ENCODE assay signal across 21 cellular contexts in the genomic region with DNA sequence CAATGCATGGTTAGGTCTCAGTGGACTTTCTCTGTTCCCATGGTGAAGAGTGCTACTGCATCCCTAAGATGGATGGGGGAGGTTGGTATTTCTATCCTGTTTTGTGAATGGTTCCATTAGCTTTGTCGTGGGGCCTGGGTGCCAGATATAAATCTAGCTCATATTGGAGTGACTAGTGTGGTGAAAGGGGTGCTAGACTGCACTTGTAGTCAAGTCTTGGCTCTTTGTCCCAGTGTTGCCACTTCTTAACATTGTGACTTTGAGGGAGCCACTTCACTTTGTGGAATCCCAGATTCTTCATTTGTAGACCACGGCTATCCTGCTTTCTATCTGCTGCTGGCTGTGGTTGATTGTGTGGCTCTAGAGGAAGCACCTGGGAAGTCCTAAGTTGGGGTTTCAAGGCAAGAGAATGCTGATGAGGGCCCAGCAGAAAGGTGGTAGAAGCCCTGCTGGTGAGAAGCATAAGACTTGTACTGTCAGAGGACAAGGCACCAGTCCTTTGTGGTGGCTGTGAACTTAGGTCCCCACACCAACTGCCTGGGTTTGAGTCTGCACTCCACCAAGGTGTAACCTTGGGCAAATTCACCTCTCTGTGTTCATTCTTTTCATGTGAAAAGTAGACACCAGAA. TPM values are rescaled to one million over a fixed set of nuclear protein-coding genes. Genes with fewer than 3 reads are reported as not detected.
DNase-seq lines count a peak whose midpoint lies in the region; ATAC-seq, FAIRE-seq and TF ChIP-seq lines count a peak whose summit lies in the region.
"Had no signal": no experiment of that assay in that cellular context is flagged by ENCODE, and none has a peak within 500 bp of the region (broad histone marks: within the 10 kb centered on the region; RNA-seq: fewer than 3 reads in every experiment).

No MANE protein-coding gene starts in this region.

- H3K36me3 ChIP-seq in K562 (ENCODE audit: control insufficient read depth, insufficient read depth, low read length): peaks cover 75% of the 10 kb centered on the region; the same call in 2 of the 3 replicates
- peaks cover 9% of the 10 kb centered on the region for H3K36me3 ChIP-seq in osteoblast (ENCODE audit: insufficient read depth, low read length)
- H3K36me3 ChIP-seq in suprapubic skin: peaks cover 8% of the 10 kb centered on the region
- peaks cover 52% of the 10 kb centered on the region for H3K36me3 ChIP-seq in MG63

- peaks cover 0 to 7% of the 10 kb centered on the region in 2 experiments; a peak in 2 of 5 replicates for H3K4me1 ChIP-seq in K562 (replicated peaks in 1 of 2; ENCODE audit: control insufficient read depth in 2 of 2, insufficient read depth in 2 of 2, low read length in 2 of 2)
- peaks cover 27% of the 10 kb centered on the region for H3K4me1 ChIP-seq in osteoblast (ENCODE audit: insufficient read depth, low read length)
- H3K4me1 ChIP-seq in suprapubic skin: peaks cover 9% of the 10 kb centered on the region

- H3K27me3 Mint-ChIP-seq in activated CD4-positive, alpha-beta T cell treated with anti-CD3 and anti-CD28 coated beads, Interleukin-2, amount 10 ng/mL, durations not matched to agents 24 days and 14 days: no peaks in the 10 kb centered on the region
- H3K27me3 Mint-ChIP-seq in HFFc6 (ENCODE audit: insufficient read depth): peaks cover 2% of the 10 kb centered on the region; the same call in 1 of the 2 replicates
- H3K27me3 Mint-ChIP-seq: activated B cell treated with CpG ODN at 0.5 μM for 24 hours had no signal

- H2AFZ ChIP-seq in K562 (ENCODE audit: low read depth, low read length): no peak overlapping the region
- no peak overlapping the region for H2AFZ ChIP-seq in osteoblast (ENCODE audit: low read length)

- peaks cover 8% of the 10 kb centered on the region for H3K9me1 ChIP-seq in K562 (ENCODE audit: control insufficient read depth, insufficient read depth, low read length)

- ATAC-seq in K562 (peak; percentile 43), HG03196 (IDR thresholded peaks at IDR 0.05; ENCODE audit: unreplicated experiment) (no peak)

- no peaks in the 10 kb centered on the region for H3K9me3 Mint-ChIP-seq in activated CD4-positive, alpha-beta T cell treated with anti-CD3 and anti-CD28 coated beads, Interleukin-2, amount 10 ng/mL, durations not matched to agents 24 days and 14 days
- no peaks in the 10 kb centered on the region for H3K9me3 Mint-ChIP-seq in HFFc6
- H3K9me3 Mint-ChIP-seq: activated B cell treated with CpG ODN at 0.5 μM for 24 hours had no signal

- peaks cover 36% of the 10 kb centered on the region for H3K36me3 Mint-ChIP-seq in activated CD4-positive, alpha-beta T cell treated with anti-CD3 and anti-CD28 coated beads, Interleukin-2, amount 10 ng/mL, durations not matched to agents 24 days and 14 days (ENCODE audit: low read depth)
- H3K36me3 Mint-ChIP-seq in HFFc6 (ENCODE audit: low read depth): peaks cover 39% of the 10 kb centered on the region

- intact Hi-C loops in activated CD4-positive, alpha-beta T cell treated with anti-CD3 and anti-CD28 coated beads, Interleukin-2, amount 10 ng/mL, durations not matched to agents 24 days and 14 days (cut with micrococcal nuclease): no loop called here
- intact Hi-C loops in K562 (cut with micrococcal nuclease): no loop called here

- H3K79me2 ChIP-seq in K562 (ENCODE audit: control insufficient read depth, insufficient read depth, low read length) (peaks cover 96% of the 10 kb centered on the region), osteoblast (ENCODE audit: insufficient read depth, low read length) (peaks cover 97% of the 10 kb centered on the region)

- CTCF ChIA-PET in K562 (lab: Yijun Ruan, JAX; ENCODE audit: low intra/inter-chr PET ratio): no interaction called here

- TF ChIP-seq EP300 in K562 (IDR thresholded peaks at IDR 0.05; ENCODE audit: low read length): no peak
- TF ChIP-seq EP300 in suprapubic skin (IDR thresholded peaks at IDR 0.05): no peak

- TF ChIP-seq CTCF in HFFc6 (IDR thresholded peaks at IDR 0.05) (no peak), K562 (IDR thresholded peaks at IDR 0.05 in 2 of 3, conservative IDR thresholded peaks at IDR 0.05 in 1 of 3; ENCODE audit: insufficient read depth in 2 of 3, low read depth in 1 of 3, low read length in 3 of 3) (no peak), osteoblast (IDR thresholded peaks at IDR 0.05; ENCODE audit: extremely low read depth, low read depth, low read length) (no peak), suprapubic skin (IDR thresholded peaks at IDR 0.05) (no peak)

- no peak for DNase-seq in activated CD4-positive, alpha-beta T cell treated with anti-CD3 and anti-CD28 coated beads, Interleukin-2, amount 10 ng/mL, durations not matched to agents 24 days and 14 days
- no peak for DNase-seq in activated CD4-positive, alpha-beta T cell treated with anti-CD3 and anti-CD28 coated beads for 48 hours
- no peak for DNase-seq in HFFc6
- DNase-seq in K562 (ENCODE audit: extremely low read depth in 1 of 4, low spot score in 3 of 4): no peak
- no peak for DNase-seq in osteoblast (ENCODE audit: insufficient read length, low spot score, missing footprints)
- no peak for DNase-seq in suprapubic skin (ENCODE audit: low spot score in 2 of 2)
- no peak for DNase-seq in MG63
- DNase-seq: 8988T; activated B cell treated with CpG ODN at 0.5 μM for 24 hours; activated CD8-positive, alpha-beta memory T cell treated with anti-CD3 and anti-CD28 coated beads, Interleukin-2, amount 50 U/mL, for 48 hours; central memory CD4-positive, alpha-beta T cell; lower lobe of right lung; NCI-H2107; NCI-H748 treated with DMSO at 0.1 percent for 48 hours; right cardiac atrium; stimulated activated CD4-positive, alpha-beta T cell treated with anti-CD3 and anti-CD28 coated beads, Interleukin-2, amount 100 ng/mL, for 24 hours; tibial artery had no signal

- peaks cover 31% of the 10 kb centered on the region for H3K4me1 Mint-ChIP-seq in activated CD4-positive, alpha-beta T cell treated with anti-CD3 and anti-CD28 coated beads, Interleukin-2, amount 10 ng/mL, durations not matched to agents 24 days and 14 days
- peaks cover 61% of the 10 kb centered on the region for H3K4me1 Mint-ChIP-seq in HFFc6 (ENCODE audit: low read depth)

- no peaks in the 10 kb centered on the region for H3K9me3 ChIP-seq in K562 (replicated peaks; ENCODE audit: control insufficient read depth, insufficient read depth, low read depth, low read length)
- H3K9me3 ChIP-seq in osteoblast (ENCODE audit: low read depth, low read length): no peaks in the 10 kb centered on the region
- no peaks in the 10 kb centered on the region for H3K9me3 ChIP-seq in suprapubic skin
- no peaks in the 10 kb centered on the region for H3K9me3 ChIP-seq in MG63
- H3K9me3 ChIP-seq: lower lobe of right lung, tibial artery had no signal

- POLR2A ChIA-PET in K562 (lab: Yijun Ruan, JAX): interaction anchor here (0.6 to 1.8 kb wide), 4 partner anchors 12 to 158 kb away, joined by 4 to 7 read pairs (median 4); partner anchors contain the start of gene VAPB

- no peaks in the 10 kb centered on the region for H3K27me3 ChIP-seq in K562 (ENCODE audit: control insufficient read depth in 2 of 2, insufficient read depth in 2 of 2, low read length in 2 of 2)
- no peaks in the 10 kb centered on the region for H3K27me3 ChIP-seq in osteoblast (ENCODE audit: insufficient read depth, low read length)
- H3K27me3 ChIP-seq in suprapubic skin: no peaks in the 10 kb centered on the region
- no peaks in the 10 kb centered on the region for H3K27me3 ChIP-seq in MG63
- H3K27me3 ChIP-seq: foreskin keratinocyte, tibial artery had no signal

- H3K4me3 Mint-ChIP-seq in activated CD4-positive, alpha-beta T cell treated with anti-CD3 and anti-CD28 coated beads, Interleukin-2, amount 10 ng/mL, durations not matched to agents 24 days and 14 days: no peak overlapping the region
- H3K4me3 Mint-ChIP-seq in HFFc6: no peak overlapping the region
- H3K4me3 Mint-ChIP-seq: activated B cell treated with CpG ODN at 0.5 μM for 24 hours had no signal

- no peak for FAIRE-seq in K562 (lab: Jason Lieb, UNC)
- FAIRE-seq: H1 had no signal

- H3K4me3 ChIP-seq in K562 (no peak overlapping the region), osteoblast (ENCODE audit: insufficient read depth, low read length) (no peak overlapping the region), suprapubic skin (no peak overlapping the region), MG63 (no peak overlapping the region)
- H3K4me3 ChIP-seq: lower lobe of right lung, tibial artery had no signal

- H3K27ac ChIP-seq in K562 (ENCODE audit: extremely low read depth, low read depth, low read length) (peak overlapping the region; percentile 37; the same call in 1 of the 3 replicates), osteoblast (ENCODE audit: low read depth, low read length) (peak overlapping the region; percentile 40), suprapubic skin (no peak overlapping the region)
- H3K27ac ChIP-seq: C4-2B, foreskin keratinocyte, lower lobe of right lung, tibial artery had no signal

- TF ChIP-seq POLR2A in K562 (conservative IDR thresholded peaks at IDR 0.05) (no peak), suprapubic skin (IDR thresholded peaks at IDR 0.05) (no peak)

- 52% methylated on average over 2 of the region's 2 CpGs for WGBS in K562 (ENCODE audit: insufficient coverage, low coverage, missing lambda C conversion rate)
- WGBS in suprapubic skin: 94% methylated on average over 2 of the region's 2 CpGs

- H3K9ac ChIP-seq in K562 (ENCODE audit: insufficient read depth in 1 of 2, low read depth in 2 of 2, low read length in 2 of 2): no peak overlapping the region

- peak overlapping the region; percentile 49 for H3K27ac Mint-ChIP-seq in activated CD4-positive, alpha-beta T cell treated with anti-CD3 and anti-CD28 coated beads, Interleukin-2, amount 10 ng/mL, durations not matched to agents 24 days and 14 days
- peak overlapping the region; percentile 74 for H3K27ac Mint-ChIP-seq in HFFc6
- H3K27ac Mint-ChIP-seq: activated B cell treated with CpG ODN at 0.5 μM for 24 hours had no signal

- in situ Hi-C loops in K562 (cut with MboI): no loop called here

- TF ChIP-seq RAD21 in K562 (CRISPR knock-in tag; conservative IDR thresholded peaks at IDR 0.05 in 1 of 2, IDR thresholded peaks at IDR 0.05 in 1 of 2): no peak

- H3K4me2 ChIP-seq in K562 (ENCODE audit: insufficient read depth, low read length): no peak overlapping the region
- no peak overlapping the region for H3K4me2 ChIP-seq in osteoblast (ENCODE audit: insufficient read depth, low read length)

- no TSS peak for BruUV-seq in K562 (replicated peaks; lab: Mats Ljungman, UMichigan)

- H4K20me1 ChIP-seq in K562 (replicated peaks; ENCODE audit: control insufficient read depth, insufficient read depth, low read length) (peaks cover 13% of the 10 kb centered on the region), osteoblast (ENCODE audit: insufficient read depth, low read length) (peaks cover 52% of the 10 kb centered on the region)

RNA-seq across cellular contexts. Expression of gene VAPB, which starts 44.1 kb away (rescaled TPM):
- total RNA-seq in activated CD4-positive, alpha-beta T cell treated with anti-CD3 and anti-CD28 coated beads, Interleukin-2, amount 10 ng/mL, durations not matched to agents 24 days and 14 days: 35.0 and 36.5 TPM in 2 replicates
- 10 to 100 TPM; 48.9 to 57.4 (median 54.5) TPM for total RNA-seq in HFFc6 (2021; fragmentation: NEBNext Ultra II Directional; extraction: Animal tissue kit (Norgen Biotek cat#: 25700))
- 28.5 and 56.2 TPM in 2 replicates for total RNA-seq in K562 (2011; cell fraction: chromatin; rRNA removed; ENCODE audit: low replicate concordance)
- 14.8 and 19.5 TPM in 2 replicates for total RNA-seq in K562 (2011; cell fraction: nucleolus; rRNA removed)
- 43.9 and 84.6 TPM in 2 replicates for total RNA-seq in K562 (2011; cell fraction: nucleoplasm; rRNA removed)
- 9.4 and 10.5 TPM in 2 replicates for total RNA-seq in K562 (2014; rRNA removed)
- 27.9 and 29.5 TPM in 2 replicates for total RNA-seq in K562 (2014; rRNA removed; fragmentation: Illumina TruSeq; extraction: Trizol)
- 22.7 and 25.7 TPM in 2 replicates for total RNA-seq in K562 (2015; rRNA removed; fragmentation: Illumina TruSeq; extraction: Trizol)
- total RNA-seq in K562 (2021): 50.7 and 50.8 TPM in 2 replicates
- polyA plus RNA-seq in K562 (2011; rRNA removed): 22.6 and 40.3 TPM in 2 replicates
- 18.5 and 29.2 TPM in 2 replicates for polyA plus RNA-seq in K562 (2011; cell fraction: cytosol; rRNA removed)
- polyA plus RNA-seq in K562 (2011; cell fraction: nucleus; rRNA removed): 22.9 and 26.1 TPM in 2 replicates
- polyA plus RNA-seq in K562 (2012): 41.2 and 44.4 TPM in 2 replicates
- 51.0 and 51.2 TPM in 2 replicates for polyA plus RNA-seq in K562 (2014; fragmentation: Illumina TruSeq; extraction: Trizol)
- 1 to 10 TPM; 3.4 to 8.4 TPM for polyA plus RNA-seq in K562 (2014; fragmentation: Nextera tagmentation; extraction: Ambion mirVana)
- polyA plus RNA-seq in K562 (2014; rRNA removed): 32.7 and 34.3 TPM in 2 replicates
- polyA minus RNA-seq in K562 (2011; rRNA and poly(A)+ RNA removed): 25.1 and 32.6 TPM in 2 replicates
- 23.1 and 26.0 TPM in 2 replicates for polyA minus RNA-seq in K562 (2011; cell fraction: cytosol; rRNA and poly(A)+ RNA removed)
- 12.1 and 20.3 TPM in 2 replicates for polyA minus RNA-seq in K562 (2011; cell fraction: nucleus; rRNA and poly(A)+ RNA removed)
- 12.4 and 14.5 TPM in 2 replicates for total RNA-seq in osteoblast
- total RNA-seq in suprapubic skin: 10 to 100 TPM; 10.9 to 20.4 (median 17.9) TPM
- total RNA-seq in MG63 (2014; rRNA removed; shearing (Covaris generic); ENCODE audit: low replicate concordance): 31.1 and 34.5 TPM in 2 replicates
